23 cellular contexts compared by ENCODE assay signal in the genomic region with DNA sequence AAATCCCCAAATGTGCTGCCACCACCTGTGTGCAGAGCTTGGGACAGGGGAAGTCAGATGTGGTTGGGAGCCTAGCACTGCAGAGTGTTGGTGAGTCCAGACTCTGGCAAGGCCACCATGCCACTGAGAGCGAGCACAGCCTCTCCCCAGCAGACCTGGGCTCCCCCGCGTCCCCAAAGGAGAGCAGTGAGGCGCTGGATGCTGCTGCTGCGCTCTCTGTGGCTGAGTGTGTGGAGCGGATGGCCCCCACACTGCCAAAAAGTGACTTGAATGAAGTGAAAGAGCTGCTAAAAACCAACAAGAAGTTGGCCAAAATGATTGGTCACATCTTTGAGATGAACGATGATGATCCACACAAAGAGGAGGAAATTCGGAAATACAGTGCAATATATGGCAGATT. TPM values are rescaled to one million over a fixed set of nuclear protein-coding genes. Genes with fewer than 3 reads are reported as not detected.
DNase-seq lines count a peak whose midpoint lies in the region; ATAC-seq, FAIRE-seq and TF ChIP-seq lines count a peak whose summit lies in the region.
"Had no signal": no experiment of that assay in that cellular context is flagged by ENCODE, and none has a peak within 500 bp of the region (broad histone marks: within the 10 kb centered on the region; RNA-seq: fewer than 3 reads in every experiment).

No MANE protein-coding gene starts in this region.

- BruUV-seq in GM12878 (replicated peaks; lab: Mats Ljungman, UMichigan): no TSS peak

- H2BK15ac ChIP-seq in neuronal stem cell (ENCODE audit: low read length): no peak overlapping the region

- H2BK120ac ChIP-seq in neuronal stem cell (ENCODE audit: low read depth, low read length): no peak overlapping the region

- SMC1A ChIA-PET in GM12878 (lab: Charles Lee; ENCODE audit: uncharacterized antibody, unreplicated experiment): interaction anchor here (0.6 to 10.1 kb wide), 3 partner anchors 6 to 279 kb away, joined by 3 to 206 read pairs (median 197); no protein-coding TSS in a partner anchor

- H3K9me3 ChIP-seq in DND-41 (ENCODE audit: insufficient read depth, low read length, severe bottlenecking) (peaks cover 5% of the 10 kb centered on the region), GM12878 (replicated peaks; ENCODE audit: control insufficient read depth, insufficient read depth, low read length) (no peaks in the 10 kb centered on the region), neuronal stem cell (replicated peaks in 1 of 2; ENCODE audit: control insufficient read depth in 2 of 2, insufficient read depth in 1 of 2, low read depth in 1 of 2, low read length in 2 of 2) (peaks cover 0 to 6% of the 10 kb centered on the region in 2 donors)
- H3K9me3 ChIP-seq: Caco-2, HAP-1 had no signal

- H4K8ac ChIP-seq in neuronal stem cell (ENCODE audit: low read depth, low read length): no peak overlapping the region

- DNase-seq in activated CD4-positive, alpha-beta T cell treated with anti-CD3 and anti-CD28 coated beads, Interleukin-2, amount 10 ng/mL, durations not matched to agents 24 days and 14 days: peak; percentile 53
- no peak for DNase-seq in activated CD4-positive, alpha-beta T cell treated with anti-CD3 and anti-CD28 coated beads for 4 hours
- DNase-seq in DND-41 (no peak), GM12878 (ENCODE audit: low read depth, low spot score) (no peak), neuronal stem cell (ENCODE audit: low spot score) (no peak), NCI-H2081 treated with DMSO at 0.1 percent for 48 hours (lab: John Stamatoyannopoulos, UW) (no peak)
- DNase-seq: AML-193, Caco-2, GDM1, Karpas-422, MM.1S, NCI-H1092, NCI-H2081, NCI-H446 treated with DMSO at 0.1 percent for 48 hours, NCI-H69, Right ventricle myocardium superior, SW 1271 had no signal

- no peak overlapping the region for H3K27ac Mint-ChIP-seq in activated CD4-positive, alpha-beta T cell treated with anti-CD3 and anti-CD28 coated beads, Interleukin-2, amount 10 ng/mL, durations not matched to agents 24 days and 14 days

- H3K4me1 ChIP-seq in DND-41 (ENCODE audit: insufficient read depth, low read length) (peaks cover 10% of the 10 kb centered on the region), GM12878 (ENCODE audit: control insufficient read depth, insufficient read depth, low read length) (peaks cover 2% of the 10 kb centered on the region; the same call in 1 of the 2 replicates), neuronal stem cell (ENCODE audit: control insufficient read depth in 2 of 2, insufficient read depth in 1 of 2, low read depth in 1 of 2, low read length in 2 of 2) (no peaks in the 10 kb centered on the region)
- H3K4me1 ChIP-seq: Caco-2, HAP-1 had no signal

- intact Hi-C loops in activated CD4-positive, alpha-beta T cell treated with anti-CD3 and anti-CD28 coated beads, Interleukin-2, amount 10 ng/mL, durations not matched to agents 24 days and 14 days (cut with micrococcal nuclease): no loop called here
- intact Hi-C loops in GM12878 (cut with micrococcal nuclease; ENCODE audit: unreplicated experiment): loop anchor here (10.0 kb wide), 1 partner anchor 225 kb away; a partner anchor contains a TSS

- no peak for TF ChIP-seq RAD21 in GM12878 (IDR thresholded peaks at IDR 0.05; ENCODE audit: insufficient read depth, low read depth, low read length)

- CTCF ChIA-PET in GM12878 (lab: Yijun Ruan, JAX): interaction anchor here (0.6 to 5.7 kb wide), 2 partner anchors 8 to 126 kb away, joined by 3 to 50 read pairs; no protein-coding TSS in a partner anchor

- H2AK5ac ChIP-seq in neuronal stem cell (ENCODE audit: low read depth, low read length): no peak overlapping the region

- peak; percentile 48 for ATAC-seq in DND-41 (ENCODE audit: insufficient read depth, low read depth)
- peak; percentile 27 for ATAC-seq in GM12878
- ATAC-seq in GM19023 (IDR thresholded peaks at IDR 0.05; ENCODE audit: unreplicated experiment): no peak
- no peak for ATAC-seq in HG03175 (IDR thresholded peaks at IDR 0.05; ENCODE audit: unreplicated experiment)

- no peak for TF ChIP-seq EP300 in GM12878 (IDR thresholded peaks at IDR 0.05; ENCODE audit: borderline replicate concordance in 1 of 2, control insufficient read depth in 1 of 2, low read depth in 2 of 2, low read length in 2 of 2)

- H3K4me3 ChIP-seq in DND-41 (ENCODE audit: low read depth in 1 of 2, low read length in 2 of 2) (no peak overlapping the region), GM12878 (no peak overlapping the region), neuronal stem cell (ENCODE audit: low read length in 2 of 2) (no peak overlapping the region)
- H3K4me3 ChIP-seq: HAP-1 had no signal

- RAD21 ChIA-PET in GM12878 (lab: Charles Lee; ENCODE audit: unreplicated experiment): interaction anchor here (1.0 to 6.7 kb wide), 6 partner anchors 8 to 142 kb away, joined by 3 to 91 read pairs (median 8); no protein-coding TSS in a partner anchor

- peaks cover 23% of the 10 kb centered on the region for H3K36me3 Mint-ChIP-seq in activated CD4-positive, alpha-beta T cell treated with anti-CD3 and anti-CD28 coated beads, Interleukin-2, amount 10 ng/mL, durations not matched to agents 24 days and 14 days (ENCODE audit: low read depth)

- no peak overlapping the region for H3K4me3 Mint-ChIP-seq in activated CD4-positive, alpha-beta T cell treated with anti-CD3 and anti-CD28 coated beads, Interleukin-2, amount 10 ng/mL, durations not matched to agents 24 days and 14 days

- no peaks in the 10 kb centered on the region for H3K9me3 Mint-ChIP-seq in activated CD4-positive, alpha-beta T cell treated with anti-CD3 and anti-CD28 coated beads, Interleukin-2, amount 10 ng/mL, durations not matched to agents 24 days and 14 days

- peaks cover 5% of the 10 kb centered on the region for H3K79me1 ChIP-seq in neuronal stem cell (ENCODE audit: low read depth, low read length)

- no peaks in the 10 kb centered on the region for H3K27me3 Mint-ChIP-seq in activated CD4-positive, alpha-beta T cell treated with anti-CD3 and anti-CD28 coated beads, Interleukin-2, amount 10 ng/mL, durations not matched to agents 24 days and 14 days

- H3K27ac ChIP-seq in DND-41 (ENCODE audit: low read length) (no peak overlapping the region), GM12878 (ENCODE audit: control insufficient read depth, insufficient read depth) (no peak overlapping the region), neuronal stem cell (replicated peaks; ENCODE audit: low read length) (no peak overlapping the region)
- H3K27ac ChIP-seq: 22Rv1, C4-2B had no signal

- H3K14ac ChIP-seq in neuronal stem cell (ENCODE audit: low read length): no peak overlapping the region

- no peak overlapping the region for H2BK12ac ChIP-seq in neuronal stem cell (ENCODE audit: low read length)

- 91% methylated on average over 8 of the region's 8 CpGs for WGBS in GM12878 (ENCODE audit: insufficient coverage, insufficient replicate concordance, low lambda C conversion rate, missing lambda C conversion rate)
- no CpG with 5 or more reads among the region's 8 CpGs for WGBS in neuronal stem cell (ENCODE audit: extremely low coverage in 2 of 2, insufficient read length in 2 of 2, insufficient replicate concordance in 1 of 2), 2 donors

- no peak overlapping the region for H4K91ac ChIP-seq in neuronal stem cell (ENCODE audit: low read depth, low read length, poor library complexity)

- POLR2A ChIA-PET in GM12878 (lab: Charles Lee): interaction anchor here (6.1 to 6.2 kb wide), 2 partner anchors 8 to 19 kb away, joined by 45 to 65 read pairs; no protein-coding TSS in a partner anchor

- no peak overlapping the region for H2AFZ ChIP-seq in DND-41 (ENCODE audit: low read depth, low read length)
- H2AFZ ChIP-seq in GM12878 (ENCODE audit: control insufficient read depth, low read depth, low read length): no peak overlapping the region
- H2AFZ ChIP-seq in neuronal stem cell (ENCODE audit: low read length): no peak overlapping the region

- H3K18ac ChIP-seq in neuronal stem cell (ENCODE audit: low read length): peak overlapping the region; percentile 24

- H3K79me2 ChIP-seq in DND-41 (ENCODE audit: insufficient read depth, low read length): peaks cover 95% of the 10 kb centered on the region
- peaks cover 40% of the 10 kb centered on the region for H3K79me2 ChIP-seq in GM12878 (ENCODE audit: control insufficient read depth, insufficient read depth, low read length)

- H4K20me1 ChIP-seq in DND-41 (ENCODE audit: insufficient read depth, low read length) (peaks cover 26% of the 10 kb centered on the region; the same call in 1 of the 2 replicates), GM12878 (ENCODE audit: control insufficient read depth, insufficient read depth) (no peaks in the 10 kb centered on the region)

- no peak overlapping the region for H3K9ac ChIP-seq in DND-41 (ENCODE audit: low read depth, low read length)
- no peak overlapping the region for H3K9ac ChIP-seq in GM12878 (ENCODE audit: control insufficient read depth, insufficient read depth, low read length)
- peak overlapping the region; percentile 51 for H3K9ac ChIP-seq in neuronal stem cell (ENCODE audit: low read depth, low read length, poor library complexity)

- H3K4ac ChIP-seq in neuronal stem cell (ENCODE audit: low read length): no peak overlapping the region

- H3K4me2 ChIP-seq in DND-41 (ENCODE audit: insufficient read depth, low read length) (0 out of 2 replicates have a peak overlapping the region, but pooled peaks have one; percentile 15), GM12878 (ENCODE audit: control insufficient read depth, insufficient read depth) (no peak overlapping the region), neuronal stem cell (ENCODE audit: insufficient read depth, low read length, poor library complexity, severe bottlenecking) (no peak overlapping the region)

- no peak overlapping the region for H2BK5ac ChIP-seq in neuronal stem cell (ENCODE audit: low read length)

- FAIRE-seq in GM12878 (lab: Jason Lieb, UNC): no peak
- FAIRE-seq: GM18507 had no signal

- H3K23ac ChIP-seq in neuronal stem cell (ENCODE audit: low read depth, low read length, poor library complexity): no peak overlapping the region

- in situ Hi-C loops in GM12878 (cut with MboI): no loop called here

- TF ChIP-seq POLR2A in GM12878 (IDR thresholded peaks at IDR 0.05; ENCODE audit: low read depth, low read length): no peak; the same call in 1 of the 2 replicates

- TF ChIP-seq CTCF in DND-41 (IDR thresholded peaks at IDR 0.05; ENCODE audit: borderline replicate concordance, extremely low read depth, low read length, poor library complexity, severe bottlenecking) (no peak), GM12878 (IDR thresholded peaks at IDR 0.05 in 2 of 3, conservative IDR thresholded peaks at IDR 0.05 in 1 of 3; ENCODE audit: control insufficient read depth in 2 of 3, extremely low read depth in 1 of 3, insufficient read depth in 1 of 3, low read depth in 3 of 3, low read length in 3 of 3) (no peak)

- peaks cover 47% of the 10 kb centered on the region for H3K4me1 Mint-ChIP-seq in activated CD4-positive, alpha-beta T cell treated with anti-CD3 and anti-CD28 coated beads, Interleukin-2, amount 10 ng/mL, durations not matched to agents 24 days and 14 days

- H3K27me3 ChIP-seq in DND-41 (ENCODE audit: insufficient read depth, low read length, poor library complexity) (no peaks in the 10 kb centered on the region), GM12878 (replicated peaks in 1 of 2; ENCODE audit: control insufficient read depth in 2 of 2, insufficient read depth in 2 of 2, low read length in 1 of 2) (no peaks in the 10 kb centered on the region), neuronal stem cell (ENCODE audit: control insufficient read depth in 3 of 3, insufficient read depth in 3 of 3, low read depth in 1 of 3, low read length in 3 of 3) (no peaks in the 10 kb centered on the region)

- H3K36me3 ChIP-seq in DND-41 (ENCODE audit: insufficient read depth, low read length) (peaks cover 35% of the 10 kb centered on the region), GM12878 (ENCODE audit: control insufficient read depth in 2 of 2, insufficient read depth in 2 of 2, low read length in 1 of 2) (peaks cover 0 to 10% of the 10 kb centered on the region in 2 experiments; a peak in 2 of 4 replicates), neuronal stem cell (replicated peaks in 1 of 2; ENCODE audit: control insufficient read depth in 2 of 2, insufficient read depth in 2 of 2, low read length in 2 of 2) (peaks cover 6 to 54% of the 10 kb centered on the region in 2 donors)

RNA-seq across cellular contexts. Expression of a gene that starts 10.7 kb away (rescaled TPM):
- total RNA-seq in activated CD4-positive, alpha-beta T cell treated with anti-CD3 and anti-CD28 coated beads, Interleukin-2, amount 10 ng/mL, durations not matched to agents 24 days and 14 days: 34.1 and 37.4 TPM in 2 replicates
- total RNA-seq in GM12878 (2013; cell fraction: nucleolus; rRNA removed): 61.0 and 61.9 TPM in 2 replicates
- total RNA-seq in GM12878 (2014; rRNA removed) (24.5 and 28.9 TPM in 2 replicates), GM12878 (2014; rRNA removed; fragmentation: Illumina TruSeq; extraction: Trizol) (32.6 and 34.7 TPM in 2 replicates), GM12878 (2021) (30.5 and 33.2 TPM in 2 replicates)
- polyA plus RNA-seq in GM12878 (2011; ENCODE audit: low read depth): 14.6 TPM
- polyA plus RNA-seq in GM12878 (2011; rRNA removed) (39.6 and 61.5 TPM in 2 replicates), GM12878 (2014; fragmentation: Illumina TruSeq; extraction: Trizol) (28.1 and 37.0 TPM in 2 replicates), GM12878 (2014; fragmentation: Nextera tagmentation; extraction: Ambion mirVana) (1 to 10 TPM; 4.5 to 4.9 TPM), GM12878 (2014; rRNA removed) (18.5 and 21.5 TPM in 2 replicates), GM12878 (2016; fragmentation: Nextera tagmentation; extraction: Ambion mirVana) (10 to 100 TPM; 10.3 to 11.1 TPM)
- 16.9 TPM in 2 replicates for polyA plus RNA-seq in GM12878 (2011; cell fraction: cytosol; rRNA removed)
- 67.0 and 70.5 TPM in 2 replicates for polyA plus RNA-seq in GM12878 (2011; cell fraction: nucleus; rRNA removed)
- 18.3 and 20.1 TPM in 2 replicates for polyA plus RNA-seq in GM12878 (2012)
- 41.6 and 46.1 TPM in 2 replicates for polyA minus RNA-seq in GM12878 (2011; rRNA and poly(A)+ RNA removed)
- 20.8 and 27.7 TPM in 2 replicates for polyA minus RNA-seq in GM12878 (2011; cell fraction: cytosol; rRNA and poly(A)+ RNA removed)
- polyA minus RNA-seq in GM12878 (2011; cell fraction: nucleus; rRNA and poly(A)+ RNA removed): 23.0 and 28.8 TPM in 2 replicates
- polyA plus RNA-seq in neuronal stem cell (2013, experiment 1 of 2): 33.1 TPM
- polyA plus RNA-seq in neuronal stem cell (2013, experiment 2 of 2): 33.9 TPM

Comparison
In these comparisons a context has a peak if more than half of its experiments do, and no peak if none do; other contexts are left out.
1. ATAC-seq: peak in DND-41 (single experiment) and GM12878 (single experiment); none in GM19023 (single experiment) and HG03175 (single experiment).